In the genomic region with DNA sequence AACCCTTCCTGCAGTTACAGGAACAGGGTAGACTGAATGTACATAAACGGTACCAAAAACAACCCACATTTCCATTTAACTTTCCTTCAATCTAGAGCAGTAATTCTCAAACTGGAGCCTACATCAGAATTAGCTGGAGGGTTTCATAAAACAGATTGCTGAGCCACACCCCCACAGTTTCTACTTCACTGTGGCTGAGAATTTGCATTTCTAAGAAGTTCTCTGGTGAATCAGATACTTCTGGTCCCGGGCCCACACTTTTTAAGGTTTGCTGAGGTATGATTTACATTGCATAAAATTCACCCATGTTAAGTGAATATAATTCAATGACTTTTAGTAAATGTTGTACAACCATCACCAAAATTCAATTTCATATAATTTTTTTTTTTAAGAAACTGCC, we compare ENCODE assay signal across 10 cellular contexts.
A peak's percentile ranks its signal among the peaks of the same experiment; 100 is the strongest.
DNase-seq lines count a peak whose midpoint lies in the region; ATAC-seq, FAIRE-seq and TF ChIP-seq lines count a peak whose summit lies in the region.
"Had no signal": no experiment of that assay in that cellular context is flagged by ENCODE, and none has a peak within 500 bp of the region (broad histone marks: within the 10 kb centered on the region; RNA-seq: fewer than 3 reads in every experiment).

No MANE protein-coding gene starts in this region.

- H3K27me3 ChIP-seq in ovary, result no peaks in the 10 kb centered on the region

- intact Hi-C loops in ovary (cut with DNase I), result loop anchor here in 2 of 4 donors (5.0 kb wide), 1 partner anchor 515 kb away; no protein-coding TSS in a partner anchor

- H3K27ac Mint-ChIP-seq in T-helper 17 cell, result peak overlapping the region; percentile 68

- H3K9me3 ChIP-seq in T-helper 17 cell (ENCODE audit: control insufficient read depth, low read length, poor library complexity, severe bottlenecking) (no peaks in the 10 kb centered on the region), ovary (peaks cover 0 to 4% of the 10 kb centered on the region in 2 donors)

- TF ChIP-seq CTCF in ovary (IDR thresholded peaks at IDR 0.05), result no peak

- DNase-seq in GM12892 (ENCODE audit: insufficient read length), result peak; percentile 8
- DNase-seq in T-helper 17 cell, result no peak
- peak; percentile 26 for DNase-seq in stimulated activated CD4-positive, alpha-beta T cell treated with anti-CD3 and anti-CD28 coated beads, Interleukin-12 subunit alpha, Interleukin-12 subunit beta, amount 100 ng/mL, for 4 hours
- no peak for DNase-seq in left lobe of liver (ENCODE audit: low spot score)
- DNase-seq in COLO829 (ENCODE audit: low spot score), result no peak
- no peak for DNase-seq in ovary
- DNase-seq: NCI-H69 had no signal

- ATAC-seq in GM21576 (IDR thresholded peaks at IDR 0.05; ENCODE audit: unreplicated experiment) (peak; percentile 82), T-helper 17 cell (no peak), left lobe of liver (no peak), GM18873 (IDR thresholded peaks at IDR 0.05; ENCODE audit: low FRiP score, unreplicated experiment) (no peak)

- peak; percentile 51 for FAIRE-seq in GM12892 (lab: Jason Lieb, UNC)

- no peak overlapping the region for H3K27ac ChIP-seq in ovary
- H3K27ac ChIP-seq: epithelial cell of prostate had no signal

- peaks cover 10% of the 10 kb centered on the region for H3K4me1 Mint-ChIP-seq in T-helper 17 cell

- H3K4me3 ChIP-seq in ovary, result no peak overlapping the region

- no peak for TF ChIP-seq EP300 in ovary (IDR thresholded peaks at IDR 0.05)

- H3K4me1 ChIP-seq in ovary (ENCODE audit: insufficient read depth), result no peaks in the 10 kb centered on the region

- H3K4me3 Mint-ChIP-seq in T-helper 17 cell, result no peak overlapping the region

- TF ChIP-seq POLR2A in GM12892 (IDR thresholded peaks at IDR 0.05; ENCODE audit: low read depth, low read length), result no peak
- TF ChIP-seq POLR2A in ovary (IDR thresholded peaks at IDR 0.05), result no peak

- H3K36me3 Mint-ChIP-seq in T-helper 17 cell (ENCODE audit: low read depth), result peaks cover 2% of the 10 kb centered on the region

- 69 to 82% (median 75%) methylated on average over 2 of the region's 2 CpGs for WGBS in ovary, 3 donors

- no peaks in the 10 kb centered on the region for H3K36me3 ChIP-seq in ovary

- no peaks in the 10 kb centered on the region for H3K27me3 Mint-ChIP-seq in T-helper 17 cell

Comparison
In these comparisons a context has a peak if more than half of its experiments do, and no peak if none do; other contexts are left out.
1. DNase-seq: peak in GM12892 (single experiment) and stimulated activated CD4-positive, alpha-beta T cell treated with anti-CD3 and anti-CD28 coated beads, Interleukin-12 subunit alpha, Interleukin-12 subunit beta, amount 100 ng/mL, for 4 hours (single experiment); none in T-helper 17 cell (0 of 3), left lobe of liver (single experiment), COLO829 (single experiment) and ovary (0 of 5).